In the genomic region with DNA sequence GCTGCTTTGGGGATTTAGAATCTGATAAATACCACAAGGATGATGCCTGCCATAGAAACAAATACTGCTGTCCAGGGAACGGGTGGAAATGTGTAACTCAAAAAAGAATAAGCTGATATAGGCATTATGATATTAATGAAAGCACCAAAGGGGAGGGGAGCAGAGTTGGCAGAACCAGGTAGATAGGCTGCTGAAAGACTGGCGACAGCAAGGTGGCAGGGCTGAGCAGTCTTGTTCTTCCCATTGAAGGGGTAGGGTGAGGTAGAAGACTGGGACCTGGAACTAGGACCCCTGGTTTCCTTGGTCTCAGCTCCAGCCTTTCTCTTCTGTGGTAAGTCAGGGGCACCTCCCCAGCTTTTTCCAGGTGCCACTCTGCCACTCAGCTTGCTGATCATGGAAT, we compare ENCODE assay signal across 13 cellular contexts. TPM values are rescaled to one million over a fixed set of nuclear protein-coding genes. Genes with fewer than 3 reads are reported as not detected.
A peak's percentile ranks its signal among the peaks of the same experiment; 100 is the strongest.
DNase-seq lines count a peak whose midpoint lies in the region; ATAC-seq and TF ChIP-seq lines count a peak whose summit lies in the region.
"Had no signal": no experiment of that assay in that cellular context is flagged by ENCODE, and none has a peak within 500 bp of the region (broad histone marks: within the 10 kb centered on the region; RNA-seq: fewer than 3 reads in every experiment).

No MANE protein-coding gene starts in this region.

- peaks cover 18% of the 10 kb centered on the region for H3K36me3 Mint-ChIP-seq in osteocyte (ENCODE audit: unreplicated experiment)

- no peaks in the 10 kb centered on the region for H3K27me3 Mint-ChIP-seq in osteocyte (ENCODE audit: unreplicated experiment)

- no peak overlapping the region for H3K4me3 ChIP-seq in LNCaP clone FGC (ENCODE audit: low read depth, low read length)
- H3K4me3 ChIP-seq: hepatocyte, pancreas had no signal

- no peaks in the 10 kb centered on the region for H3K9me3 Mint-ChIP-seq in osteocyte (ENCODE audit: unreplicated experiment)

- no peaks in the 10 kb centered on the region for H3K4me1 Mint-ChIP-seq in osteocyte (ENCODE audit: unreplicated experiment)

- H3K4me3 Mint-ChIP-seq in osteocyte (ENCODE audit: unreplicated experiment): no peak overlapping the region

- ATAC-seq in HG03135 (IDR thresholded peaks at IDR 0.05; ENCODE audit: unreplicated experiment) (no peak), GM21526 (IDR thresholded peaks at IDR 0.05; ENCODE audit: low FRiP score, unreplicated experiment) (no peak)

- H3K27ac Mint-ChIP-seq in osteocyte (ENCODE audit: unreplicated experiment): no peak overlapping the region

- TF ChIP-seq CTCF in LNCaP clone FGC (IDR thresholded peaks at IDR 0.05; ENCODE audit: control insufficient read depth, extremely low read depth, insufficient read depth) (peak; percentile 52), osteocyte (IDR thresholded peaks at IDR 0.05) (no peak)

- DNase-seq in ELF-1 (ENCODE audit: low read depth, low spot score) (peak; percentile 15), LNCaP clone FGC (ENCODE audit: low read depth) (no peak), cerebellar cortex (ENCODE audit: low spot score) (peak; percentile 58), lung microvascular endothelial cell (ENCODE audit: low read depth in 2 of 2) (peak; percentile 10 to 36), osteocyte (ENCODE audit: extremely low spot score, unreplicated experiment) (no peak), inferior parietal cortex (ENCODE audit: extremely low spot score) (no peak)
- DNase-seq: activated CD4-positive, alpha-beta T cell treated with anti-CD3 and anti-CD28 coated beads, Interleukin-2, amount 50 U/mL, for 1 hour; EL; NK-92 treated with Interleukin-12 subunit alpha and Interleukin-12 subunit beta, amount 100 ng/mL, for 24 hours; pancreas had no signal

RNA-seq across cellular contexts. Expression of a gene that starts 31.4 kb away (rescaled TPM):
- total RNA-seq in lung microvascular endothelial cell (0.65 and 0.79 TPM in 2 replicates), osteocyte (not detected in 2 replicates)

RNA-seq across cellular contexts. Expression of a gene that starts 58.2 kb away (rescaled TPM):
- total RNA-seq in lung microvascular endothelial cell: 10.9 and 11.3 TPM in 2 replicates
- total RNA-seq in osteocyte: 8.6 and 11.0 TPM in 2 replicates

Comparison
In these comparisons a context has a peak if more than half of its experiments do, and no peak if none do; other contexts are left out.
1. DNase-seq: peak in ELF-1 (single experiment), cerebellar cortex (single experiment) and lung microvascular endothelial cell (2 of 2); none in LNCaP clone FGC (single experiment), osteocyte (single experiment) and inferior parietal cortex (single experiment).